In the genomic region with DNA sequence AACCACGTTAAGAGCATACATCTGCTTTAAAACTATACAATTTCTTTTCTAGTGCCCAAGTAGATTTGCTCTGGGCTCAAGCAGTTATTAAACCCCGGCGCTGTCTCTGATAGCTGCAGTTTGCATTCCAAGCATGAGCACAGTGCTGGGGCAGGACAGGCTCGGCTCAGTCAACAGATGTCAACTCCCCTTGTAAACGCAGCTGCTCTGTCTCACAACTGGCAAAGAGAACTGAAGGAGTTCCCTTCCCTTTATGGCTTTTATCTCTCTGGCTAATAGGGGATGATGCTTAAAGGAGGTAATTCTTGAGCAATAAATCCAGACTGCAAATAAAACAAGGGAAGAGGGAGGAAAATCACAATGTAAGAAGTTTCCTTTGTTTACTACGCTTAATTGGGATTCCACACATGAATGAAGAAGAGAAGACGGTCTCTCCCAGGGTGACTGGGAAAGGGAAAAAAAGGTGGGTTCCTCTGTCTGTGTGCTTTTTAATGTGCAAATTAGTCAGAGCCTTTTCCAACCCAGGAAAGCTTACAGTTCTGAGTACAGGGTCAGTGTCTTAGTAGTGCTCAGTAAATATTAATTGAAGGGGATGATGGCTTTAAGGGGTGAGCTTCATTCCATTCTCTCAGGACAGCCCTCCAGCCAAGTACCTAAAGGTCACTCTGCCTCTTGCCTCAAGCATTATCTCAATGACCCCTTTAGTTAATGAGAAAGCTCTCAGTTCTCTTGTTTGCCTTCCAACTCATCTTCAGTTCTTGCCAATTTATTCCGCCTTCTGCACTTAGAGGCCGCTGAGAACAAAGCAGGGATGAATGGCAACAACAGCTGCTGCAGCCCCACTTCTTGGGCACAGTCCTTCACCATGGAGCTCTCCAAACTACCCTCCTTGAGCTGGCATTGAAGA, we compare ENCODE assay signal across 1 cellular context.
TF ChIP-seq lines count a peak whose summit lies in the region.

No MANE protein-coding gene starts in this region.

TF ChIP-seq in HepG2, 621 proteins besides CTCF, POLR2A, EP300 and RAD21 (continued from another document):
- TF ChIP-seq, protein P1, sequence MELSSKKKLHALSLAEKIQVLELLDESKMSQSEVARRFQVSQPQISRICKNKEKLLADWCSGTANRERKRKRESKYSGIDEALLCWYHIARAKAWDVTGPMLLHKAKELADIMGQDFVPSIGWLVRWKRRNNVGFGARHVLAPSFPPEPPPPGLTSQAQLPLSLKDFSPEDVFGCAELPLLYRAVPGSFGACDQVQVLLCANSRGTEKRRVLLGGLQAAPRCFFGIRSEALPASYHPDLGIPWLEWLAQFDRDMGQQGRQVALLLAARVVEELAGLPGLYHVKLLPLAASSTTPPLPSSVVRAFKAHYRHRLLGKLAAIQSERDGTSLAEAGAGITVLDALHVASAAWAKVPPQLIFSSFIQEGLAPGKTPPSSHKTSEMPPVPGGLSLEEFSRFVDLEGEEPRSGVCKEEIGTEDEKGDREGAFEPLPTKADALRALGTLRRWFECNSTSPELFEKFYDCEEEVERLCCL (CRISPR knock-in tag; IDR thresholded peaks at IDR 0.05; ENCODE audit: borderline replicate concordance): no peak
- no peak for TF ChIP-seq ERF (CRISPR knock-in tag; IDR thresholded peaks at IDR 0.05)
- TF ChIP-seq, protein P2, sequence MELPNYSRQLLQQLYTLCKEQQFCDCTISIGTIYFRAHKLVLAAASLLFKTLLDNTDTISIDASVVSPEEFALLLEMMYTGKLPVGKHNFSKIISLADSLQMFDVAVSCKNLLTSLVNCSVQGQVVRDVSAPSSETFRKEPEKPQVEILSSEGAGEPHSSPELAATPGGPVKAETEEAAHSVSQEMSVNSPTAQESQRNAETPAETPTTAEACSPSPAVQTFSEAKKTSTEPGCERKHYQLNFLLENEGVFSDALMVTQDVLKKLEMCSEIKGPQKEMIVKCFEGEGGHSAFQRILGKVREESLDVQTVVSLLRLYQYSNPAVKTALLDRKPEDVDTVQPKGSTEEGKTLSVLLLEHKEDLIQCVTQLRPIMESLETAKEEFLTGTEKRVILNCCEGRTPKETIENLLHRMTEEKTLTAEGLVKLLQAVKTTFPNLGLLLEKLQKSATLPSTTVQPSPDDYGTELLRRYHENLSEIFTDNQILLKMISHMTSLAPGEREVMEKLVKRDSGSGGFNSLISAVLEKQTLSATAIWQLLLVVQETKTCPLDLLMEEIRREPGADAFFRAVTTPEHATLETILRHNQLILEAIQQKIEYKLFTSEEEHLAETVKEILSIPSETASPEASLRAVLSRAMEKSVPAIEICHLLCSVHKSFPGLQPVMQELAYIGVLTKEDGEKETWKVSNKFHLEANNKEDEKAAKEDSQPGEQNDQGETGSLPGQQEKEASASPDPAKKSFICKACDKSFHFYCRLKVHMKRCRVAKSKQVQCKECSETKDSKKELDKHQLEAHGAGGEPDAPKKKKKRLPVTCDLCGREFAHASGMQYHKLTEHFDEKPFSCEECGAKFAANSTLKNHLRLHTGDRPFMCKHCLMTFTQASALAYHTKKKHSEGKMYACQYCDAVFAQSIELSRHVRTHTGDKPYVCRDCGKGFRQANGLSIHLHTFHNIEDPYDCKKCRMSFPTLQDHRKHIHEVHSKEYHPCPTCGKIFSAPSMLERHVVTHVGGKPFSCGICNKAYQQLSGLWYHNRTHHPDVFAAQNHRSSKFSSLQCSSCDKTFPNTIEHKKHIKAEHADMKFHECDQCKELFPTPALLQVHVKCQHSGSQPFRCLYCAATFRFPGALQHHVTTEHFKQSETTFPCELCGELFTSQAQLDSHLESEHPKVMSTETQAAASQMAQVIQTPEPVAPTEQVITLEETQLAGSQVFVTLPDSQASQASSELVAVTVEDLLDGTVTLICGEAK (IDR thresholded peaks at IDR 0.05): no peak
- TF ChIP-seq, protein P2 (CRISPR knock-in tag; IDR thresholded peaks at IDR 0.05): no peak
- TF ChIP-seq, protein P3, sequence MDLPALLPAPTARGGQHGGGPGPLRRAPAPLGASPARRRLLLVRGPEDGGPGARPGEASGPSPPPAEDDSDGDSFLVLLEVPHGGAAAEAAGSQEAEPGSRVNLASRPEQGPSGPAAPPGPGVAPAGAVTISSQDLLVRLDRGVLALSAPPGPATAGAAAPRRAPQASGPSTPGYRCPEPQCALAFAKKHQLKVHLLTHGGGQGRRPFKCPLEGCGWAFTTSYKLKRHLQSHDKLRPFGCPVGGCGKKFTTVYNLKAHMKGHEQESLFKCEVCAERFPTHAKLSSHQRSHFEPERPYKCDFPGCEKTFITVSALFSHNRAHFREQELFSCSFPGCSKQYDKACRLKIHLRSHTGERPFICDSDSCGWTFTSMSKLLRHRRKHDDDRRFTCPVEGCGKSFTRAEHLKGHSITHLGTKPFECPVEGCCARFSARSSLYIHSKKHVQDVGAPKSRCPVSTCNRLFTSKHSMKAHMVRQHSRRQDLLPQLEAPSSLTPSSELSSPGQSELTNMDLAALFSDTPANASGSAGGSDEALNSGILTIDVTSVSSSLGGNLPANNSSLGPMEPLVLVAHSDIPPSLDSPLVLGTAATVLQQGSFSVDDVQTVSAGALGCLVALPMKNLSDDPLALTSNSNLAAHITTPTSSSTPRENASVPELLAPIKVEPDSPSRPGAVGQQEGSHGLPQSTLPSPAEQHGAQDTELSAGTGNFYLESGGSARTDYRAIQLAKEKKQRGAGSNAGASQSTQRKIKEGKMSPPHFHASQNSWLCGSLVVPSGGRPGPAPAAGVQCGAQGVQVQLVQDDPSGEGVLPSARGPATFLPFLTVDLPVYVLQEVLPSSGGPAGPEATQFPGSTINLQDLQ (CRISPR knock-in tag; IDR thresholded peaks at IDR 0.05): no peak
- TF ChIP-seq, protein P4, sequence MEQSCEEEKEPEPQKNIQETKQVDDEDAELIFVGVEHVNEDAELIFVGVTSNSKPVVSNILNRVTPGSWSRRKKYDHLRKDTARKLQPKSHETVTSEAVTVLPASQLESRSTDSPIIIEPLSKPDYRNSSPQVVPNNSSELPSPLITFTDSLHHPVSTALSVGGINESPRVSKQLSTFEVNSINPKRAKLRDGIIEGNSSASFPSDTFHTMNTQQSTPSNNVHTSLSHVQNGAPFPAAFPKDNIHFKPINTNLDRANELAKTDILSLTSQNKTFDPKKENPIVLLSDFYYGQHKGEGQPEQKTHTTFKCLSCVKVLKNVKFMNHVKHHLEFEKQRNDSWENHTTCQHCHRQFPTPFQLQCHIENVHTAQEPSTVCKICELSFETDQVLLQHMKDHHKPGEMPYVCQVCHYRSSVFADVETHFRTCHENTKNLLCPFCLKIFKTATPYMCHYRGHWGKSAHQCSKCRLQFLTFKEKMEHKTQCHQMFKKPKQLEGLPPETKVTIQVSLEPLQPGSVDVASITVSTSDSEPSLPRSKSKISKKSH (CRISPR knock-in tag; IDR thresholded peaks at IDR 0.05; ENCODE audit: borderline replicate concordance): no peak
- no peak for TF ChIP-seq ZZZ3 (CRISPR knock-in tag; IDR thresholded peaks at IDR 0.05; ENCODE audit: borderline replicate concordance)
- no peak for TF ChIP-seq ZNF496 (CRISPR knock-in tag; IDR thresholded peaks at IDR 0.05; ENCODE audit: insufficient replicate concordance)
